1 cellular context compared by ENCODE assay signal in genomic region chr3:195102609-195103467, GRCh38.
TF ChIP-seq lines count a peak whose summit lies in the region.

No MANE protein-coding gene starts in this region.

TF ChIP-seq in K562, 482 proteins besides CTCF, POLR2A, EP300 and RAD21 (continued from another document):
- TF ChIP-seq L3MBTL2 (IDR thresholded peaks at IDR 0.05), result peak; percentile 21; the same call in 1 of the 2 replicates
- TF ChIP-seq PCBP2 (IDR thresholded peaks at IDR 0.05; ENCODE audit: low read depth, low read length, poor library complexity, severe bottlenecking), result no peak
- TF ChIP-seq ZBTB1 (CRISPR knock-in tag; IDR thresholded peaks at IDR 0.05; ENCODE audit: borderline replicate concordance, low read depth), result no peak
- TF ChIP-seq BACH1 (tag; IDR thresholded peaks at IDR 0.05), result peak; percentile 92
- no peak for TF ChIP-seq TSC22D4 (tag; IDR thresholded peaks at IDR 0.05)
- TF ChIP-seq TGIF2 (CRISPR knock-in tag; IDR thresholded peaks at IDR 0.05), result no peak
- peak; percentile 67 for TF ChIP-seq CXXC5 (CRISPR knock-in tag; IDR thresholded peaks at IDR 0.05)
- TF ChIP-seq FOSL1 (tag; conservative IDR thresholded peaks at IDR 0.05), result peak; percentile 88
- TF ChIP-seq DACH1 (IDR thresholded peaks at IDR 0.05; ENCODE audit: partially characterized antibody), result no peak
- TF ChIP-seq, protein P1, sequence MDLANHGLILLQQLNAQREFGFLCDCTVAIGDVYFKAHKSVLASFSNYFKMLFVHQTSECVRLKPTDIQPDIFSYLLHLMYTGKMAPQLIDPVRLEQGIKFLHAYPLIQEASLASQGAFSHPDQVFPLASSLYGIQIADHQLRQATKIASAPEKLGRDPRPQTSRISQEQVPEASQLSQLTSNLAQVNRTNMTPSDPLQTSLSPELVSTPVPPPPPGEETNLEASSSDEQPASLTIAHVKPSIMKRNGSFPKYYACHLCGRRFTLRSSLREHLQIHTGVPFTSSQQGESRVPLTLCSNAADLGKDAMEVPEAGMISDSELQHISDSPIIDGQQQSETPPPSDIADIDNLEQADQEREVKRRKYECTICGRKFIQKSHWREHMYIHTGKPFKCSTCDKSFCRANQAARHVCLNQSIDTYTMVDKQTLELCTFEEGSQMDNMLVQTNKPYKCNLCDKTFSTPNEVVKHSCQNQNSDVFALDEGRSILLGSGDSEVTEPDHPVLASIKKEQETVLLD (IDR thresholded peaks at IDR 0.05), result peak; percentile 12; the same call in 1 of the 2 replicates
- TF ChIP-seq BRD9 (IDR thresholded peaks at IDR 0.05; ENCODE audit: low read depth, partially characterized antibody), result no peak
- TF ChIP-seq, protein P2, sequence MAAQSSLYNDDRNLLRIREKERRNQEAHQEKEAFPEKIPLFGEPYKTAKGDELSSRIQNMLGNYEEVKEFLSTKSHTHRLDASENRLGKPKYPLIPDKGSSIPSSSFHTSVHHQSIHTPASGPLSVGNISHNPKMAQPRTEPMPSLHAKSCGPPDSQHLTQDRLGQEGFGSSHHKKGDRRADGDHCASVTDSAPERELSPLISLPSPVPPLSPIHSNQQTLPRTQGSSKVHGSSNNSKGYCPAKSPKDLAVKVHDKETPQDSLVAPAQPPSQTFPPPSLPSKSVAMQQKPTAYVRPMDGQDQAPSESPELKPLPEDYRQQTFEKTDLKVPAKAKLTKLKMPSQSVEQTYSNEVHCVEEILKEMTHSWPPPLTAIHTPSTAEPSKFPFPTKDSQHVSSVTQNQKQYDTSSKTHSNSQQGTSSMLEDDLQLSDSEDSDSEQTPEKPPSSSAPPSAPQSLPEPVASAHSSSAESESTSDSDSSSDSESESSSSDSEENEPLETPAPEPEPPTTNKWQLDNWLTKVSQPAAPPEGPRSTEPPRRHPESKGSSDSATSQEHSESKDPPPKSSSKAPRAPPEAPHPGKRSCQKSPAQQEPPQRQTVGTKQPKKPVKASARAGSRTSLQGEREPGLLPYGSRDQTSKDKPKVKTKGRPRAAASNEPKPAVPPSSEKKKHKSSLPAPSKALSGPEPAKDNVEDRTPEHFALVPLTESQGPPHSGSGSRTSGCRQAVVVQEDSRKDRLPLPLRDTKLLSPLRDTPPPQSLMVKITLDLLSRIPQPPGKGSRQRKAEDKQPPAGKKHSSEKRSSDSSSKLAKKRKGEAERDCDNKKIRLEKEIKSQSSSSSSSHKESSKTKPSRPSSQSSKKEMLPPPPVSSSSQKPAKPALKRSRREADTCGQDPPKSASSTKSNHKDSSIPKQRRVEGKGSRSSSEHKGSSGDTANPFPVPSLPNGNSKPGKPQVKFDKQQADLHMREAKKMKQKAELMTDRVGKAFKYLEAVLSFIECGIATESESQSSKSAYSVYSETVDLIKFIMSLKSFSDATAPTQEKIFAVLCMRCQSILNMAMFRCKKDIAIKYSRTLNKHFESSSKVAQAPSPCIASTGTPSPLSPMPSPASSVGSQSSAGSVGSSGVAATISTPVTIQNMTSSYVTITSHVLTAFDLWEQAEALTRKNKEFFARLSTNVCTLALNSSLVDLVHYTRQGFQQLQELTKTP (IDR thresholded peaks at IDR 0.05; ENCODE audit: low read depth in 1 of 2, partially characterized antibody in 2 of 2), result peak in 1 of 2 experiments; percentile 32
- TF ChIP-seq ZNF584 (CRISPR knock-in tag; IDR thresholded peaks at IDR 0.05; ENCODE audit: low read depth), result no peak
- TF ChIP-seq UBTF (IDR thresholded peaks at IDR 0.05; ENCODE audit: borderline replicate concordance in 1 of 2, low read depth in 2 of 2, low read length in 2 of 2), result 0 out of 4 replicates have a peak, but pooled peaks of 1 of the 2 experiments have one; percentile 45
- TF ChIP-seq GTF2E2 (tag; IDR thresholded peaks at IDR 0.05), result no peak
- TF ChIP-seq ZNF318 (IDR thresholded peaks at IDR 0.05; ENCODE audit: borderline replicate concordance in 1 of 2, low read depth in 1 of 2), result 0 out of 4 replicates have a peak, but pooled peaks of 1 of the 2 experiments have one; percentile 26
- no peak for TF ChIP-seq PTRF (tag; IDR thresholded peaks at IDR 0.05)
- no peak for TF ChIP-seq SMAD1 (IDR thresholded peaks at IDR 0.05; ENCODE audit: low read depth, low read length, partially characterized antibody)
- peak; percentile 79 for TF ChIP-seq FOXJ2 (tag; IDR thresholded peaks at IDR 0.05)
- TF ChIP-seq SAFB2 (IDR thresholded peaks at IDR 0.05; ENCODE audit: borderline replicate concordance, low read depth, low read length, severe bottlenecking), result no peak
- TF ChIP-seq ZNF507 (tag; conservative IDR thresholded peaks at IDR 0.05), result no peak
